Comparison of ENCODE assay signal across 25 cellular contexts in the genomic region with DNA sequence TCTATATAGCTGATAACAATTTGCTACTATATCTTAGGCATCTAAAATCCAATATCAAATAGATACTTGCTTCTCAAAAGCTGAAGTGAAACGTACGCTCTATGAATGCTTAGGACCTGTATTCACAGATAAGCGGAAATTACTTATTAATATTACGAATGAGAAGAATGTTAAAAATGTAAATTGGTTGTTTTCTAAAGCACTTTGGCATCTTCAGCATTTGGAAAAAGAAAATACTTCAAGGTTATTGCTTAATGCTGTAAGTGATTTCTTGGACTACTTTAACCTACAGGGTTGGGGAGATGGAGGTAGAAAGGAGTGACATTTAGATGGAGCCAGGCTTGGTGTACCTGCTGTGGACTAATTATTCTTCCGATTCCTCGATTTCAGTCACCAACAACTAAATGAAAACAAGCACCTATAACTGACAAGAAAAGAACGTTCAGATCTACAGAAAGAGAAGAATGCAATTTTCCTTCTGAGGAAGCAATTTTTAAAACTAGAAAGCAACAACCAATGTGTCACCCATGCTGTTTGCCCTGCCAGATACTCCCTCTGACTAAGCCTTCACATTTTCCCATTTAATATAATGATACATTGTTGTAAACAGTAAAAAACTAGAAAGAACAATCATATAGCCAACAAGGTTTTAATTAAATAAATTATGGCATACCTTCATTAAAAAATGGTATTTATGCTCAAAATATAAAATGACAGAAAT. TPM values are rescaled to one million over a fixed set of nuclear protein-coding genes. Genes with fewer than 3 reads are reported as not detected.
A peak's percentile ranks its signal among the peaks of the same experiment; 100 is the strongest.
DNase-seq lines count a peak whose midpoint lies in the region; ATAC-seq and TF ChIP-seq lines count a peak whose summit lies in the region.
"Had no signal": no experiment of that assay in that cellular context is flagged by ENCODE, and none has a peak within 500 bp of the region (broad histone marks: within the 10 kb centered on the region; RNA-seq: fewer than 3 reads in every experiment).

No MANE protein-coding gene starts in this region.

- ATAC-seq in activated CD4-positive, CD25-positive, alpha-beta regulatory T cell treated with anti-CD3 and anti-CD28 coated beads, Interleukin-2, amount 50 U/mL, for 24 hours = no peak
- ATAC-seq: activated T-helper 17 cell treated with anti-CD3 and anti-CD28 coated beads, Interleukin-2, amount 50 U/mL, for 72 hours; GM12878; left ventricle myocardium superior; natural killer cell had no signal

- TF ChIP-seq CTCF in Calu3 (IDR thresholded peaks at IDR 0.05; ENCODE audit: unreplicated experiment) = no peak

- no peak overlapping the region for H3K4me3 Mint-ChIP-seq in Calu3 (ENCODE audit: low read depth, unreplicated experiment)
- H3K4me3 Mint-ChIP-seq: activated T-helper 17 cell treated with anti-CD3 and anti-CD28 coated beads, Interleukin-2, amount 50 U/mL, for 72 hours; B cell; CD8-positive, alpha-beta memory T cell; natural killer cell had no signal

- DNase-seq in Calu3 = no peak
- DNase-seq in SJSA1 (ENCODE audit: low read depth in 1 of 2, low spot score in 2 of 2) = peak in 1 of 2 experiments; percentile 16
- peak; percentile 70 for DNase-seq in iris pigment epithelial cell (ENCODE audit: low read depth)
- DNase-seq in renal cortical epithelial cell (ENCODE audit: low read depth) = peak; percentile 24
- no peak for DNase-seq in NCI-H774 (lab: John Stamatoyannopoulos, UW)
- no peak for DNase-seq in caudate nucleus (lab: John Stamatoyannopoulos, UW)
- no peak for DNase-seq in H4 (ENCODE audit: low spot score)
- DNase-seq: activated CD4-positive, alpha-beta T cell treated with anti-CD3 and anti-CD28 coated beads for 4 hours; activated naive CD4-positive, alpha-beta T cell treated with anti-CD3 and anti-CD28 coated beads, Interleukin-2, amount 50 U/mL, for 16 hours; amniotic stem cell; CD8-positive, alpha-beta memory T cell; left ventricle myocardium superior; natural killer cell; NCI-H2107; NCI-H748 treated with DMSO at 0.1 percent for 48 hours; nucleus accumbens; stimulated activated naive CD4-positive, alpha-beta T cell; T-helper 9 cell had no signal

- H3K36me3 ChIP-seq in SJSA1 = no peaks in the 10 kb centered on the region

- H3K27ac ChIP-seq in SJSA1 = peak overlapping the region; percentile 65
- H3K27ac ChIP-seq in caudate nucleus (ENCODE audit: low read depth, low read length) = no peak overlapping the region
- H3K27ac ChIP-seq: skin epidermis, VCaP had no signal

- peak overlapping the region; percentile 61 for H3K27ac Mint-ChIP-seq in Calu3 (ENCODE audit: unreplicated experiment)
- H3K27ac Mint-ChIP-seq: activated T-helper 17 cell treated with anti-CD3 and anti-CD28 coated beads, Interleukin-2, amount 50 U/mL, for 72 hours; B cell; CD8-positive, alpha-beta memory T cell; natural killer cell had no signal

- no TSS peak for BruUV-seq in Calu3 (replicated peaks; lab: Mats Ljungman, UMichigan)

- H3K9me3 ChIP-seq in SJSA1 (replicated peaks) = no peaks in the 10 kb centered on the region

- intact Hi-C loops in Calu3 (cut with micrococcal nuclease; ENCODE audit: unreplicated experiment) = loop anchor here (5.0 kb wide), 1 partner anchor 476 kb away; no protein-coding TSS in a partner anchor

- no peaks in the 10 kb centered on the region for H3K27me3 ChIP-seq in SJSA1 (replicated peaks)

- no peaks in the 10 kb centered on the region for H3K9me3 Mint-ChIP-seq in Calu3 (ENCODE audit: low read depth, unreplicated experiment)
- H3K9me3 Mint-ChIP-seq: activated T-helper 17 cell treated with anti-CD3 and anti-CD28 coated beads, Interleukin-2, amount 50 U/mL, for 72 hours had no signal

- no peaks in the 10 kb centered on the region for H3K36me3 Mint-ChIP-seq in Calu3 (ENCODE audit: insufficient read depth, unreplicated experiment)
- H3K36me3 Mint-ChIP-seq: CD8-positive, alpha-beta memory T cell; natural killer cell had no signal

- H3K4me1 Mint-ChIP-seq in Calu3 (ENCODE audit: low read depth, unreplicated experiment) = peaks cover 18% of the 10 kb centered on the region
- H3K4me1 Mint-ChIP-seq: activated T-helper 17 cell treated with anti-CD3 and anti-CD28 coated beads, Interleukin-2, amount 50 U/mL, for 72 hours; B cell; CD8-positive, alpha-beta memory T cell; natural killer cell had no signal

- H3K27me3 Mint-ChIP-seq in Calu3 (ENCODE audit: unreplicated experiment) = no peaks in the 10 kb centered on the region
- H3K27me3 Mint-ChIP-seq: activated T-helper 17 cell treated with anti-CD3 and anti-CD28 coated beads, Interleukin-2, amount 50 U/mL, for 72 hours; B cell; CD8-positive, alpha-beta memory T cell had no signal

- H3K4me1 ChIP-seq in SJSA1 (replicated peaks) = peaks cover 29% of the 10 kb centered on the region

- H3K4me3 ChIP-seq in SJSA1 = no peak overlapping the region
- H3K4me3 ChIP-seq: GM12878, skin epidermis had no signal

- CTCF ChIA-PET in Calu3 (lab: Charles Lee) = interaction anchor here (0.6 kb wide), 1 partner anchor 554 kb away, joined by 3 read pairs; no protein-coding TSS in a partner anchor

RNA-seq across cellular contexts. Expression of gene SLC25A21, which starts 49.3 kb away (rescaled TPM):
- total RNA-seq in Calu3 (2022) (1.2 and 1.4 TPM in 2 replicates), renal cortical epithelial cell (0.69 and 0.89 TPM in 2 replicates)
- total RNA-seq in SJSA1 (2014; rRNA removed; shearing (Covaris generic)) = 1.2 and 2.6 TPM in 2 replicates
- total RNA-seq in H4 (2014; rRNA removed; shearing (Covaris generic)) = not detected in 2 replicates
- total RNA-seq: activated T-helper 17 cell treated with anti-CD3 and anti-CD28 coated beads, Interleukin-2, amount 50 U/mL, for 72 hours; B cell; CD8-positive, alpha-beta memory T cell; mononuclear cell; natural killer cell had no signal

Comparison
In these comparisons a context has a peak if more than half of its experiments do, and no peak if none do; other contexts are left out.
1. DNase-seq: peak in iris pigment epithelial cell (single experiment) and renal cortical epithelial cell (single experiment); none in Calu3 (single experiment), NCI-H774 (single experiment), caudate nucleus (0 of 61) and H4 (single experiment).